In genomic region chr6:137904822-137905617, GRCh38 we compare ENCODE assay signal across 8 cellular contexts. TPM values are rescaled to one million over a fixed set of nuclear protein-coding genes. Genes with fewer than 3 reads are reported as not detected.
DNase-seq lines count a peak whose midpoint lies in the region; ATAC-seq, FAIRE-seq and TF ChIP-seq lines count a peak whose summit lies in the region.

No MANE protein-coding gene starts in this region.

- in situ Hi-C loops in transverse colon (cut with MboI; ENCODE audit: low pct_ligation_motif_present in 1 of 4, low pct_unique_long_range_greater_than_20kb in 1 of 4, low sequenced_read_pairs in 3 of 4), result no loop called here

- FAIRE-seq in frontal cortex (lab: Jason Lieb, UNC), result no peak

- WGBS in transverse colon (ENCODE audit: low coverage in 1 of 2), 2 donors, result 39 to 61% methylated on average over 7 to 11 of the region's 11 CpGs

- no peak for TF ChIP-seq POLR2A in transverse colon (IDR thresholded peaks at IDR 0.05)

- TF ChIP-seq CTCF in lower lobe of right lung (IDR thresholded peaks at IDR 0.05), result no peak
- TF ChIP-seq CTCF in transverse colon (IDR thresholded peaks at IDR 0.05), result no peak
- no peak for TF ChIP-seq CTCF in coronary artery (IDR thresholded peaks at IDR 0.05)

- no peaks in the 10 kb centered on the region for H3K27me3 ChIP-seq in lower lobe of right lung (ENCODE audit: low read depth)
- H3K27me3 ChIP-seq in transverse colon, result no peaks in the 10 kb centered on the region

- ATAC-seq in GM19035 (IDR thresholded peaks at IDR 0.05; ENCODE audit: unreplicated experiment) (peak; percentile 40), HG03135 (IDR thresholded peaks at IDR 0.05; ENCODE audit: unreplicated experiment) (peak; percentile 38), lower lobe of right lung (peak; percentile 56 to 75)

- H3K36me3 ChIP-seq in lower lobe of right lung (no peaks in the 10 kb centered on the region), transverse colon (no peaks in the 10 kb centered on the region)

- no peak for TF ChIP-seq EP300 in transverse colon (IDR thresholded peaks at IDR 0.05; ENCODE audit: low read depth)

- H3K4me3 ChIP-seq in lower lobe of right lung, result no peak overlapping the region
- no peak overlapping the region for H3K4me3 ChIP-seq in transverse colon
- no peak overlapping the region for H3K4me3 ChIP-seq in coronary artery

- peak; percentile 71 to 78 for DNase-seq in activated CD8-positive, alpha-beta memory T cell treated with anti-CD3 and anti-CD28 coated beads for 4 hours (ENCODE audit: low read depth in 2 of 2)
- DNase-seq in lower lobe of right lung (peak; percentile 65), transverse colon (peak; percentile 36), NAMALWA (ENCODE audit: low spot score) (no peak), coronary artery (ENCODE audit: low spot score) (no peak), frontal cortex (ENCODE audit: low spot score in 2 of 2) (no peak)

- intact Hi-C loops in lower lobe of right lung (cut with DNase I), result no loop called here
- intact Hi-C loops in transverse colon (cut with DNase I; ENCODE audit: low total_unique reads), result no loop called here

- no peaks in the 10 kb centered on the region for H3K4me1 ChIP-seq in lower lobe of right lung
- peaks cover 0 to 5% (median 0%) of the 10 kb centered on the region in 4 donors for H3K4me1 ChIP-seq in transverse colon

- no peaks in the 10 kb centered on the region for H3K9me3 ChIP-seq in lower lobe of right lung
- H3K9me3 ChIP-seq in transverse colon, result no peaks in the 10 kb centered on the region

- H3K27ac ChIP-seq in lower lobe of right lung, result no peak overlapping the region
- no peak overlapping the region for H3K27ac ChIP-seq in transverse colon
- H3K27ac ChIP-seq in coronary artery, result no peak overlapping the region

RNA-seq across cellular contexts. Expression of gene TNFAIP3, which starts 38.0 kb away (rescaled TPM):
- 44.6 TPM for total RNA-seq in lower lobe of right lung
- total RNA-seq in transverse colon, result 10 to 100 TPM; 21.4 to 46.8 (median 36.3) TPM
- total RNA-seq in frontal cortex, result 1.6 TPM

Comparison
In these comparisons a context has a peak if more than half of its experiments do, and no peak if none do; other contexts are left out.
1. DNase-seq: peak in activated CD8-positive, alpha-beta memory T cell treated with anti-CD3 and anti-CD28 coated beads for 4 hours (2 of 2), lower lobe of right lung (single experiment) and transverse colon (single experiment); none in NAMALWA (single experiment), coronary artery (single experiment) and frontal cortex (0 of 2).
2. Peak in every context shown above with its lines, with median percentiles within 50 percentile points of each other: ATAC-seq.